Comparison of ENCODE assay signal across 6 cellular contexts in the genomic region with DNA sequence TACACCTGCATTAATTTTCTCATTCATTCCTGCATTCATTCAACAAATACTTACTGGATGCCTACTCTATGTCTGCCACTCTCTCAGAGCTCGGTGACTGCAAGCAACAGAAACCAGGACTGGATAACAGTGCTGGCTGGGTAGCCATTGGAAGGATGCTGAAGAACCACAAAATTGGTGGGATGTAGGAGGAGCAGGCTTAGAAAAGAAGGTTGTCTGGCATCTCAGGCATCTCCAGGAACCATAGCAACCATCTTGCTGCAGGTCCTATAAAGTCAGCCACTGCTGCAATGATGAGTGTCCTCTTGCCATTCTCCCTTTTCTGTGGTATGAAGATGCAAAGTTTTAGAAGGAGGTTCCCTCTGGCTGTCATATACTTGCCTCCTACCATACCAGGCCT.
"Had no signal": no experiment of that assay in that cellular context is flagged by ENCODE, and none has a peak within 500 bp of the region (broad histone marks: within the 10 kb centered on the region; RNA-seq: fewer than 3 reads in every experiment).

No MANE protein-coding gene starts in this region.

- H3K4me3 ChIP-seq: GM23338 had no signal

- DNase-seq: H9, HCEC 1CT, KBM-7 had no signal

- H3K27ac ChIP-seq: HL-60 had no signal

- ATAC-seq: GM23338, HepG2 had no signal
